1 cellular context compared by ENCODE assay signal in genomic region chr2:27795868-27796277, GRCh38.
TF ChIP-seq lines count a peak whose summit lies in the region.

No MANE protein-coding gene starts in this region.

TF ChIP-seq in WTC11, 78 proteins besides CTCF, POLR2A, EP300 and RAD21 (continued from another document):
- no peak for TF ChIP-seq E2F5 (CRISPR knock-in tag; IDR thresholded peaks at IDR 0.05)
- TF ChIP-seq CBFB (CRISPR knock-in tag; IDR thresholded peaks at IDR 0.05; ENCODE audit: low read depth) = no peak
